In genomic region chr13:45393941-45394570, GRCh38 we compare ENCODE assay signal across 8 cellular contexts. TPM values are rescaled to one million over a fixed set of nuclear protein-coding genes. Genes with fewer than 3 reads are reported as not detected.
DNase-seq lines count a peak whose midpoint lies in the region; ATAC-seq lines count a peak whose summit lies in the region.

No MANE protein-coding gene starts in this region.

- H3K4me3 ChIP-seq in Karpas-422 (ENCODE audit: low read length): no peak overlapping the region

- H3K36me3 Mint-ChIP-seq in activated CD4-positive, alpha-beta T cell treated with anti-CD3 and anti-CD28 coated beads for 36 hours (ENCODE audit: low read depth): peaks cover 34% of the 10 kb centered on the region
- peaks cover 38% of the 10 kb centered on the region for H3K36me3 Mint-ChIP-seq in T-cell

- no peaks in the 10 kb centered on the region for H3K9me2 ChIP-seq in Karpas-422 (replicated peaks; ENCODE audit: insufficient read depth, low read length)

- DNase-seq in activated CD4-positive, alpha-beta T cell treated with anti-CD3 and anti-CD28 coated beads for 36 hours: peak; percentile 56
- DNase-seq in activated CD4-positive, alpha-beta T cell treated with anti-CD3 and anti-CD28 coated beads for 1 hour: no peak
- peak; percentile 61 for DNase-seq in Karpas-422
- peak in 13 of 34 experiments; percentile 7 to 35 (median 12) for DNase-seq in T-cell
- peak; percentile 71 for DNase-seq in epidermal melanocyte (ENCODE audit: insufficient read length, low spot score)
- DNase-seq in mucosa of gallbladder (ENCODE audit: low spot score): peak; percentile 51
- no peak for DNase-seq in effector CD4-positive, alpha-beta T cell

- no peaks in the 10 kb centered on the region for H3K9me3 ChIP-seq in Karpas-422 (ENCODE audit: low read length)

- H3K9ac ChIP-seq in Karpas-422 (ENCODE audit: low read length): no peak overlapping the region

- H3K4me2 ChIP-seq in Karpas-422 (ENCODE audit: low read depth, low read length, poor library complexity, severe bottlenecking): no peak overlapping the region

- H3K27me3 Mint-ChIP-seq in activated CD4-positive, alpha-beta T cell treated with anti-CD3 and anti-CD28 coated beads for 36 hours: no peaks in the 10 kb centered on the region
- no peaks in the 10 kb centered on the region for H3K27me3 Mint-ChIP-seq in T-cell

- POLR2A ChIA-PET in activated CD4-positive, alpha-beta T cell treated with anti-CD3 and anti-CD28 coated beads for 36 hours (lab: Charles Lee): interaction anchor here (0.5 kb wide), 1 partner anchor 1163 kb away, joined by 3 read pairs; no protein-coding TSS in a partner anchor
- POLR2A ChIA-PET in T-cell (lab: Charles Lee): interaction anchor here (0.6 to 0.7 kb wide), 3 partner anchors 25 to 239 kb away, joined by 3 to 5 read pairs (median 4); no protein-coding TSS in a partner anchor

- H3K9me3 Mint-ChIP-seq in activated CD4-positive, alpha-beta T cell treated with anti-CD3 and anti-CD28 coated beads for 36 hours (ENCODE audit: low read depth): no peaks in the 10 kb centered on the region
- H3K9me3 Mint-ChIP-seq in T-cell: no peaks in the 10 kb centered on the region

- peaks cover 46% of the 10 kb centered on the region for H3K4me1 Mint-ChIP-seq in activated CD4-positive, alpha-beta T cell treated with anti-CD3 and anti-CD28 coated beads for 36 hours
- H3K4me1 Mint-ChIP-seq in T-cell: peaks cover 48 to 50% (median 50%) of the 10 kb centered on the region in 3 donors

- CTCF ChIA-PET in activated CD4-positive, alpha-beta T cell treated with anti-CD3 and anti-CD28 coated beads for 36 hours (lab: Charles Lee): interaction anchor here (1.0 to 7.6 kb wide), 9 partner anchors 12 to 347 kb away, joined by 3 to 79 read pairs (median 6); no protein-coding TSS in a partner anchor
- CTCF ChIA-PET in T-cell (lab: Charles Lee): interaction anchor here (0.5 to 2.9 kb wide), 15 partner anchors 13 to 347 kb away, joined by 3 to 13 read pairs (median 3); partner anchors contain the start of genes COG3 (in 1 of the 2) and SLC25A30 (in 1 of the 2)

- H4K20me1 ChIP-seq in Karpas-422 (ENCODE audit: insufficient read depth, low read depth, low read length): no peaks in the 10 kb centered on the region

- ATAC-seq in activated CD4-positive, alpha-beta T cell treated with anti-CD3 and anti-CD28 coated beads for 36 hours: no peak
- ATAC-seq in T-cell (replicated peaks in 1 of 4): no peak
- no peak for ATAC-seq in HG03139 (IDR thresholded peaks at IDR 0.05; ENCODE audit: unreplicated experiment)

- 0 out of 2 replicates have a peak, but pooled peaks cover 3% of the 10 kb centered on the region for H3K27me3 ChIP-seq in Karpas-422 (ENCODE audit: low read length)

- H3K27ac ChIP-seq in Karpas-422 (ENCODE audit: low read length): no peak overlapping the region

- H3K27ac Mint-ChIP-seq in activated CD4-positive, alpha-beta T cell treated with anti-CD3 and anti-CD28 coated beads for 36 hours: no peak overlapping the region
- peak overlapping the region; percentile 92 to 95 for H3K27ac Mint-ChIP-seq in T-cell

- H3K79me2 ChIP-seq in Karpas-422 (ENCODE audit: low read length): no peaks in the 10 kb centered on the region

- no peak overlapping the region for H2AFZ ChIP-seq in Karpas-422 (ENCODE audit: low read length)

- intact Hi-C loops in activated CD4-positive, alpha-beta T cell treated with anti-CD3 and anti-CD28 coated beads for 36 hours (cut with DNase I, micrococcal nuclease): loop anchor here (1.0 to 2.0 kb wide), 4 partner anchors 23 to 347 kb away; no protein-coding TSS in a partner anchor

- H3K4me3 Mint-ChIP-seq in activated CD4-positive, alpha-beta T cell treated with anti-CD3 and anti-CD28 coated beads for 36 hours: no peak overlapping the region
- no peak overlapping the region for H3K4me3 Mint-ChIP-seq in T-cell

- H3K36me3 ChIP-seq in Karpas-422 (ENCODE audit: insufficient read depth, low read length): no peaks in the 10 kb centered on the region

- no peaks in the 10 kb centered on the region for H3K4me1 ChIP-seq in Karpas-422 (ENCODE audit: low read length)

RNA-seq across cellular contexts. Expression of gene SLC25A30, which starts 24.1 kb away (rescaled TPM):
- 10 to 100 TPM; 17.7 to 18.4 TPM for total RNA-seq in activated CD4-positive, alpha-beta T cell treated with anti-CD3 and anti-CD28 coated beads for 36 hours
- total RNA-seq in Karpas-422 (2014; rRNA removed; shearing (Covaris generic); ENCODE audit: low replicate concordance): 0.04 TPM in 1 of 2 replicates, not detected in the other
- 10 to 100 TPM; 19.5 to 25.9 (median 24.2) TPM for total RNA-seq in T-cell
- 23.2 TPM for total RNA-seq in mucosa of gallbladder

RNA-seq across cellular contexts. Expression of gene TPT1, which starts 53.1 kb away (rescaled TPM):
- 1,000 to 10,000 TPM; 3,408 to 3,964 TPM for total RNA-seq in activated CD4-positive, alpha-beta T cell treated with anti-CD3 and anti-CD28 coated beads for 36 hours
- total RNA-seq in Karpas-422 (2014; rRNA removed; shearing (Covaris generic); ENCODE audit: low replicate concordance): 2,059 and 2,102 TPM in 2 replicates
- total RNA-seq in T-cell (1,000 to 10,000 TPM; 6,680 to 8,997 (median 7,956) TPM), mucosa of gallbladder (3,971 TPM)

Comparison
In these comparisons a context has a peak if more than half of its experiments do, and no peak if none do; other contexts are left out.
1. DNase-seq: peak in activated CD4-positive, alpha-beta T cell treated with anti-CD3 and anti-CD28 coated beads for 36 hours (single experiment), Karpas-422 (single experiment), epidermal melanocyte (single experiment) and mucosa of gallbladder (single experiment); none in activated CD4-positive, alpha-beta T cell treated with anti-CD3 and anti-CD28 coated beads for 1 hour (single experiment) and effector CD4-positive, alpha-beta T cell (single experiment).
2. RNA of gene SLC25A30, which starts 24.1 kb away (total RNA-seq): 19.5 to 25.9 TPM in T-cell, 23.2 TPM in mucosa of gallbladder (single experiment) and 17.7 to 18.4 TPM in activated CD4-positive, alpha-beta T cell treated with anti-CD3 and anti-CD28 coated beads for 36 hours; 0.04 TPM in Karpas-422; every median in the first group is over 10 times any median in the second.